8 cellular contexts compared by ENCODE assay signal in the genomic region with DNA sequence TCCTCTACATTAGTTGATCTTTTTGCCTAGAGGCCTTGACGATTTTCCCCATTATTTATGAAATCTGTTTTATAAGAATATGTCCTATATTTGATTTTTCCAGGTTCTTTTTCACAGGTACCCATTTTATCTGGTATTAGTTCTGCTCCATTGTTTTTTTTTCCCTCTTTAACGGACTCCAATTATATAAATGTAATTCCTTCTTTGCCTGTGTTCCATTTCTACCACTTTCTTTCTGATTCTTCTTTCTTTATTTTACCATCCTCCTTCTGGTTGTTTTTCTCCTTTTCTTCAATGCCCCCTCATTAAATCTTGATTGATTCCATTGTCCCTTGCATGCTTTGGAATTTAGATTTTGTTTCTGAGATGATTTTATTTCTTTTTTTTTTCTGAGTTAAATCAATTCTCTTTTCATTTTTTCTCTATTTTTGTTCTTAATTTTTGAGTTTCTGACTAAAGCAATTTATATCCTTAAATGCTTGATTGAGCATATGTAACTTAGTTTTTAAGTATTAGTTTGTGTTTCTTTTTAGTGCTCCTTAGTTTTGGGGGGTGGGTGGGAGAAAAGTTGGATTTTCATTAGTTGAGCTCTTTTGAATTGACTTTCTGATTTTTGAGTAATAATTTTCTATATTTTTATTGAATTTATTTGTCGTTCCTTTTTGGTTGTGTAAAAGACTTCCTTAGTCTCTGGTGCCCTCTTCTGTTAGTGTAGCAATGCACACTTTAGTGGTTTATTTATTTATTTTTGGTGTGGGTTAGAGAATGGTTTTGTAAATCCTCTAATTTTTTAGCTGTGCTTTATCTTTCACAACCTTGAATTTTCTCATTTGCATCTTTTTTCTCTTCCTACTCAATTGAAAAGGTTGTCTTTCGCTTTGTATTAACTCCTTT.
A peak's percentile ranks its signal among the peaks of the same experiment; 100 is the strongest.
DNase-seq lines count a peak whose midpoint lies in the region; ATAC-seq, FAIRE-seq and TF ChIP-seq lines count a peak whose summit lies in the region.
"Had no signal": no experiment of that assay in that cellular context is flagged by ENCODE, and none has a peak within 500 bp of the region (broad histone marks: within the 10 kb centered on the region; RNA-seq: fewer than 3 reads in every experiment).

No MANE protein-coding gene starts in this region.

- no peak for FAIRE-seq in bronchial epithelial cell (lab: Jason Lieb, UNC)

- H3K9me2 ChIP-seq in neural cell (ENCODE audit: insufficient read depth, low read length), result no peaks in the 10 kb centered on the region

- no peak overlapping the region for H3K4me2 ChIP-seq in neural cell (ENCODE audit: low read length)

- ATAC-seq in GM18868 (IDR thresholded peaks at IDR 0.05; ENCODE audit: unreplicated experiment), result no peak
- ATAC-seq: WTC11 had no signal

- H3K4me3 ChIP-seq in GM12865 (ENCODE audit: low read depth, low read length) (no peak overlapping the region), bronchial epithelial cell (ENCODE audit: low read depth, low read length) (no peak overlapping the region), neural cell (ENCODE audit: low read length) (no peak overlapping the region)

- peak; percentile 47 for TF ChIP-seq CTCF in GM12865 (IDR thresholded peaks at IDR 0.05; ENCODE audit: insufficient read depth, low read depth, low read length, missing control alignments)
- TF ChIP-seq CTCF in bronchial epithelial cell (IDR thresholded peaks at IDR 0.05; ENCODE audit: insufficient read depth, low read length, severe bottlenecking), result peak; percentile 28
- peak; percentile 52 for TF ChIP-seq CTCF in neural cell (IDR thresholded peaks at IDR 0.05; ENCODE audit: poor library complexity, severe bottlenecking)

- no peaks in the 10 kb centered on the region for H4K20me1 ChIP-seq in neural cell (ENCODE audit: insufficient read depth)

- no peaks in the 10 kb centered on the region for H3F3A ChIP-seq in neural cell (ENCODE audit: insufficient read depth, low read length, poor library complexity, severe bottlenecking)

- TF ChIP-seq RAD21 in neural cell (conservative IDR thresholded peaks at IDR 0.05), result peak; percentile 65

- no peaks in the 10 kb centered on the region for H3K36me3 ChIP-seq in bronchial epithelial cell (ENCODE audit: control insufficient read depth, insufficient read depth, low read length)
- H3K36me3 ChIP-seq in neural cell (ENCODE audit: insufficient read depth, low read length), result no peaks in the 10 kb centered on the region

- CTCF ChIA-PET in HEK293T (lab: Yijun Ruan, JAX), result interaction anchor here (0.8 to 1.1 kb wide), 4 partner anchors 187 to 257 kb away, joined by 4 to 5 read pairs (median 4); no protein-coding TSS in a partner anchor

- POLR2A ChIA-PET in HEK293T (lab: Yijun Ruan, JAX), result no interaction called here

- TF ChIP-seq EP300 in neural cell (conservative IDR thresholded peaks at IDR 0.05; ENCODE audit: poor library complexity, severe bottlenecking), result no peak

- no peaks in the 10 kb centered on the region for H3K27me3 ChIP-seq in bronchial epithelial cell (ENCODE audit: control insufficient read depth, insufficient read depth, low read length)
- H3K27me3 ChIP-seq in neural cell (ENCODE audit: insufficient read depth, low read depth, low read length), result no peaks in the 10 kb centered on the region

- H3K79me2 ChIP-seq in neural cell (replicated peaks; ENCODE audit: insufficient read depth, low read length), result no peaks in the 10 kb centered on the region

- no peak overlapping the region for H3K9ac ChIP-seq in neural cell (ENCODE audit: low read length)

- H3K9me3 ChIP-seq in neural cell (ENCODE audit: low read length), result no peaks in the 10 kb centered on the region

- no peak overlapping the region for H3K27ac ChIP-seq in neural cell (ENCODE audit: low read length)

- no peak overlapping the region for H2AFZ ChIP-seq in neural cell (ENCODE audit: low read depth, low read length)

- DNase-seq in GM12865 (ENCODE audit: low read depth) (peak; percentile 40), NCI-H2029 (lab: John Stamatoyannopoulos, UW) (peak; percentile 44), bronchial epithelial cell (ENCODE audit: low read depth) (peak; percentile 32), HEK293T (ENCODE audit: extremely low spot score) (no peak)
- no peak for DNase-seq in activated CD4-positive, CD25-positive, alpha-beta regulatory T cell (lab: John Stamatoyannopoulos, UW)

TF ChIP-seq in neural cell, 6 proteins besides CTCF, POLR2A, EP300 and RAD21:
- TF ChIP-seq POLR2AphosphoS5 (IDR thresholded peaks at IDR 0.05) (no peak), SMC3 (conservative IDR thresholded peaks at IDR 0.05; ENCODE audit: poor library complexity) (peak; percentile 65)
TF ChIP-seq in neural cell: peak in this region for 1.

TF ChIP-seq in HEK293T, 16 proteins besides CTCF, POLR2A, EP300 and RAD21:
- TF ChIP-seq FOXA1 (IDR thresholded peaks at IDR 0.05), result no peak
- no peak for TF ChIP-seq L3MBTL2 (conservative IDR thresholded peaks at IDR 0.05)
- no peak for TF ChIP-seq FOXK2 (IDR thresholded peaks at IDR 0.05)
- no peak for TF ChIP-seq FOXM1 (IDR thresholded peaks at IDR 0.05; ENCODE audit: borderline replicate concordance)
- no peak for TF ChIP-seq ELF4 (IDR thresholded peaks at IDR 0.05)
- TF ChIP-seq TARDBP (IDR thresholded peaks at IDR 0.05), result no peak
- TF ChIP-seq ZNF384 (IDR thresholded peaks at IDR 0.05), result no peak
- no peak for TF ChIP-seq CTBP1 (IDR thresholded peaks at IDR 0.05; ENCODE audit: borderline replicate concordance)
- no peak for TF ChIP-seq NFRKB (IDR thresholded peaks at IDR 0.05)
- no peak for TF ChIP-seq SUZ12 (IDR thresholded peaks at IDR 0.05)

Comparison
In these comparisons a context has a peak if more than half of its experiments do, and no peak if none do; other contexts are left out.
1. DNase-seq: peak in GM12865 (single experiment), NCI-H2029 (single experiment) and bronchial epithelial cell (single experiment); none in HEK293T (single experiment) and activated CD4-positive, CD25-positive, alpha-beta regulatory T cell (0 of 4).
2. Peak in every context shown above with its lines, with median percentiles within 50 percentile points of each other: CTCF ChIP-seq.